In the genomic region with DNA sequence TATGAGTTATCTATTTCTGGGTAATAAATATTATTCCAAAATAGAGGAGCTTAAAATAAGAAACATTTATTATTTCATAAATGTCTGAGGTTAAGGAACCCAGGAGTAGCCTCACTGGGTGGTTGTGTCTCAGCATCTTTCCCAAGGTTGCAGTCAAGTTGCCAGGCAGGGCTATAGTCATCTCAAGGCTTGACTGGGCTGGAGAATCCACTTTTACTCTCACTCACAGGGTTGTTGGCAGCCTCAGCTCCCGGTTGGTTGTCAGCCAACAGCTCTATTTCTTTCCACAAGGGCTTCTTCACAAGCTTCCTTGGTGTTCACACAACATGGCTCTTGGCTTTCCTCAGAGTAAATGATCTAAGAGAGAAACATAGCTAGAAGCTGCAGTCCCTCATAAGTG, we compare ENCODE assay signal across 17 cellular contexts. TPM values are rescaled to one million over a fixed set of nuclear protein-coding genes. Genes with fewer than 3 reads are reported as not detected.
A peak's percentile ranks its signal among the peaks of the same experiment; 100 is the strongest.
DNase-seq lines count a peak whose midpoint lies in the region; ATAC-seq and TF ChIP-seq lines count a peak whose summit lies in the region.
"Had no signal": no experiment of that assay in that cellular context is flagged by ENCODE, and none has a peak within 500 bp of the region (broad histone marks: within the 10 kb centered on the region; RNA-seq: fewer than 3 reads in every experiment).

No MANE protein-coding gene starts in this region.

- no peak for TF ChIP-seq CTCF in vagina (IDR thresholded peaks at IDR 0.05)

- no peaks in the 10 kb centered on the region for H3K36me3 Mint-ChIP-seq in activated CD8-positive, alpha-beta memory T cell treated with anti-CD3 and anti-CD28 coated beads, Interleukin-2, amount 10 ng/mL, durations not matched to agents 7 days and 5 days
- H3K36me3 Mint-ChIP-seq: CD8-positive, alpha-beta T cell had no signal

- no peaks in the 10 kb centered on the region for H3K4me1 ChIP-seq in vagina
- H3K4me1 ChIP-seq: Caco-2 had no signal

- peak; percentile 33 for DNase-seq in activated CD8-positive, alpha-beta memory T cell treated with anti-CD3 and anti-CD28 coated beads, Interleukin-2, amount 10 ng/mL, durations not matched to agents 7 days and 5 days
- no peak for DNase-seq in activated CD8-positive, alpha-beta memory T cell treated with anti-CD3 and anti-CD28 coated beads, Interleukin-2, amount 50 U/mL, for 48 hours
- DNase-seq in inferior parietal cortex (ENCODE audit: extremely low spot score) (peak; percentile 20), vagina (ENCODE audit: extremely low spot score in 2 of 2) (peak; percentile 12 to 67), SKM-1 (lab: John Stamatoyannopoulos, UW; ENCODE audit: unreplicated experiment) (no peak)
- DNase-seq in stimulated activated CD8-positive, alpha-beta memory T cell treated with anti-CD3 and anti-CD28 coated beads, Interleukin-4, amount 100 ng/mL, for 48 hours = peak; percentile 7
- DNase-seq: Caco-2; CD8-positive, alpha-beta T cell; DND-41; GDM1; GOT3; H9 had no signal

- peaks cover 18% of the 10 kb centered on the region for H3K27me3 Mint-ChIP-seq in activated CD8-positive, alpha-beta memory T cell treated with anti-CD3 and anti-CD28 coated beads, Interleukin-2, amount 10 ng/mL, durations not matched to agents 7 days and 5 days

- intact Hi-C loops in vagina (cut with DNase I) = no loop called here

- no peak for TF ChIP-seq POLR2A in vagina (IDR thresholded peaks at IDR 0.05)

- H3K27ac Mint-ChIP-seq in activated CD8-positive, alpha-beta memory T cell treated with anti-CD3 and anti-CD28 coated beads, Interleukin-2, amount 10 ng/mL, durations not matched to agents 7 days and 5 days = no peak overlapping the region
- H3K27ac Mint-ChIP-seq: CD14-positive monocyte; CD8-positive, alpha-beta T cell; H9 had no signal

- no peak overlapping the region for H3K4me3 ChIP-seq in vagina

- no peak for ATAC-seq in activated CD8-positive, alpha-beta memory T cell treated with anti-CD3 and anti-CD28 coated beads, Interleukin-2, amount 10 ng/mL, durations not matched to agents 7 days and 5 days
- ATAC-seq in HG03039 (IDR thresholded peaks at IDR 0.05; ENCODE audit: unreplicated experiment) (no peak), HG03095 (IDR thresholded peaks at IDR 0.05; ENCODE audit: unreplicated experiment) (no peak)
- ATAC-seq: CD8-positive, alpha-beta T cell had no signal

- H3K4me1 Mint-ChIP-seq in activated CD8-positive, alpha-beta memory T cell treated with anti-CD3 and anti-CD28 coated beads, Interleukin-2, amount 10 ng/mL, durations not matched to agents 7 days and 5 days = no peaks in the 10 kb centered on the region

- no peaks in the 10 kb centered on the region for H3K9me3 Mint-ChIP-seq in activated CD8-positive, alpha-beta memory T cell treated with anti-CD3 and anti-CD28 coated beads, Interleukin-2, amount 10 ng/mL, durations not matched to agents 7 days and 5 days (ENCODE audit: low read depth)
- H3K9me3 Mint-ChIP-seq: CD8-positive, alpha-beta T cell; H9 had no signal

- no peak overlapping the region for H3K4me3 Mint-ChIP-seq in activated CD8-positive, alpha-beta memory T cell treated with anti-CD3 and anti-CD28 coated beads, Interleukin-2, amount 10 ng/mL, durations not matched to agents 7 days and 5 days
- H3K4me3 Mint-ChIP-seq: CD14-positive monocyte; CD8-positive, alpha-beta T cell; H9 had no signal

- H3K27me3 ChIP-seq in vagina = no peaks in the 10 kb centered on the region

- CTCF ChIA-PET in activated CD8-positive, alpha-beta memory T cell treated with anti-CD3 and anti-CD28 coated beads, Interleukin-2, amount 10 ng/mL, durations not matched to agents 7 days and 5 days (lab: Charles Lee) = interaction anchor here (2.4 kb wide), 1 partner anchor 129 kb away, joined by 6 read pairs; no protein-coding TSS in a partner anchor

- no peak overlapping the region for H3K27ac ChIP-seq in vagina
- H3K27ac ChIP-seq: 22Rv1 had no signal

- no peaks in the 10 kb centered on the region for H3K36me3 ChIP-seq in vagina

- H3K9me3 ChIP-seq in vagina = no peaks in the 10 kb centered on the region
- H3K9me3 ChIP-seq: Caco-2 had no signal

RNA-seq across cellular contexts. Expression of gene TEX51, which starts 55.6 kb away (rescaled TPM):
- total RNA-seq in activated CD8-positive, alpha-beta memory T cell treated with anti-CD3 and anti-CD28 coated beads, Interleukin-2, amount 10 ng/mL, durations not matched to agents 7 days and 5 days = not detected
- total RNA-seq in vagina = not detected
- total RNA-seq: A673; Caco-2; CD8-positive, alpha-beta T cell; H9 had no signal

Comparison
In these comparisons a context has a peak if more than half of its experiments do, and no peak if none do; other contexts are left out.
1. DNase-seq: peak in activated CD8-positive, alpha-beta memory T cell treated with anti-CD3 and anti-CD28 coated beads, Interleukin-2, amount 10 ng/mL, durations not matched to agents 7 days and 5 days (single experiment), inferior parietal cortex (single experiment), stimulated activated CD8-positive, alpha-beta memory T cell treated with anti-CD3 and anti-CD28 coated beads, Interleukin-4, amount 100 ng/mL, for 48 hours (single experiment) and vagina (2 of 2); none in activated CD8-positive, alpha-beta memory T cell treated with anti-CD3 and anti-CD28 coated beads, Interleukin-2, amount 50 U/mL, for 48 hours (single experiment) and SKM-1 (single experiment).